9 cellular contexts compared by ENCODE assay signal in genomic region chr17:4594406-4595349, GRCh38. TPM values are rescaled to one million over a fixed set of nuclear protein-coding genes. Genes with fewer than 3 reads are reported as not detected.
DNase-seq lines count a peak whose midpoint lies in the region; ATAC-seq and TF ChIP-seq lines count a peak whose summit lies in the region.
"Had no signal": no experiment of that assay in that cellular context is flagged by ENCODE, and none has a peak within 500 bp of the region (broad histone marks: within the 10 kb centered on the region; RNA-seq: fewer than 3 reads in every experiment).

No MANE protein-coding gene starts in this region.

- TF ChIP-seq EP300 in tibial nerve (IDR thresholded peaks at IDR 0.05): no peak

- H3K27me3 Mint-ChIP-seq in activated T-cell treated with anti-CD3 and anti-CD28 coated beads, Interleukin-2, amount 50 U/mL, for 4 hours (ENCODE audit: low read depth): peaks cover 6% of the 10 kb centered on the region

- DNase-seq in SIG-M5 treated with dmso at 0.1 percent for 504 hours (lab: John Stamatoyannopoulos, UW; ENCODE audit: unreplicated experiment) (peak; percentile 10), SIG-M5 (lab: John Stamatoyannopoulos, UW) (no peak), tibial nerve (ENCODE audit: low spot score in 2 of 2) (no peak), SKM-1 (lab: John Stamatoyannopoulos, UW; ENCODE audit: unreplicated experiment) (no peak), A673 (ENCODE audit: low spot score) (no peak)
- peak; percentile 19 for DNase-seq in activated T-cell treated with anti-CD3 and anti-CD28 coated beads, Interleukin-2, amount 50 U/mL, for 4 hours

- POLR2A ChIA-PET in A673 (lab: Charles Lee; ENCODE audit: low non-redundant PET): no interaction called here

- H3K4me3 ChIP-seq in liver (ENCODE audit: low read depth in 1 of 3, low read length in 3 of 3): no peak overlapping the region
- H3K4me3 ChIP-seq in tibial nerve: no peak overlapping the region
- no peak overlapping the region for H3K4me3 ChIP-seq in A673 (ENCODE audit: low read depth, low read length, poor library complexity, severe bottlenecking)

- no TSS peak for BruUV-seq in A673 (replicated peaks; lab: Mats Ljungman, UMichigan)

- H3K27ac ChIP-seq in liver (ENCODE audit: low read depth in 1 of 2, low read length in 2 of 2) (no peak overlapping the region), tibial nerve (no peak overlapping the region), A673 (ENCODE audit: low read depth, low read length, poor library complexity, severe bottlenecking) (no peak overlapping the region)

- CTCF ChIA-PET in A673 (lab: Charles Lee): no interaction called here

- H3K4me1 Mint-ChIP-seq in activated T-cell treated with anti-CD3 and anti-CD28 coated beads, Interleukin-2, amount 50 U/mL, for 4 hours (ENCODE audit: low read depth): peaks cover 3% of the 10 kb centered on the region

- peak; percentile 32 for TF ChIP-seq CTCF in liver (IDR thresholded peaks at IDR 0.05; ENCODE audit: low read depth, low read length, missing input control)
- TF ChIP-seq CTCF in tibial nerve (IDR thresholded peaks at IDR 0.05): peak in 4 of 5 experiments; percentile 23 to 54 (median 40)
- TF ChIP-seq CTCF in A673 (conservative IDR thresholded peaks at IDR 0.05; ENCODE audit: low read depth, low read length): no peak

- WGBS in liver: 53% methylated on average over 33 of the region's 33 CpGs
- 37 to 46% methylated on average over 19 to 31 of the region's 33 CpGs for WGBS in tibial nerve, 2 donors

- H3K9ac ChIP-seq in liver (ENCODE audit: low read depth in 1 of 2, low read length in 2 of 2): no peak overlapping the region

- no peaks in the 10 kb centered on the region for H3K36me3 Mint-ChIP-seq in activated T-cell treated with anti-CD3 and anti-CD28 coated beads, Interleukin-2, amount 50 U/mL, for 4 hours (ENCODE audit: insufficient read depth)
- H3K36me3 Mint-ChIP-seq: CD8-positive, alpha-beta memory T cell had no signal

- peak in 1 of 2 donors; percentile 68 for TF ChIP-seq RAD21 in liver (IDR thresholded peaks at IDR 0.05)

- H3K9me3 ChIP-seq in liver (ENCODE audit: control insufficient read depth in 4 of 4, low read length in 3 of 4) (no peaks in the 10 kb centered on the region), tibial nerve (no peaks in the 10 kb centered on the region), A673 (ENCODE audit: low read depth, low read length, poor library complexity, severe bottlenecking) (no peaks in the 10 kb centered on the region)

- no peak overlapping the region for H3K4me3 Mint-ChIP-seq in activated T-cell treated with anti-CD3 and anti-CD28 coated beads, Interleukin-2, amount 50 U/mL, for 4 hours
- H3K4me3 Mint-ChIP-seq: CD8-positive, alpha-beta memory T cell had no signal

- H3K4me1 ChIP-seq in liver (ENCODE audit: control insufficient read depth in 4 of 4, insufficient read depth in 4 of 4, low read length in 3 of 4): no peaks in the 10 kb centered on the region
- H3K4me1 ChIP-seq in tibial nerve: peaks cover 0 to 15% (median 2%) of the 10 kb centered on the region in 4 donors
- no peaks in the 10 kb centered on the region for H3K4me1 ChIP-seq in A673 (ENCODE audit: insufficient read depth, low read length, poor library complexity, severe bottlenecking)

- no peaks in the 10 kb centered on the region for H3K9me3 Mint-ChIP-seq in activated T-cell treated with anti-CD3 and anti-CD28 coated beads, Interleukin-2, amount 50 U/mL, for 4 hours
- H3K9me3 Mint-ChIP-seq: CD8-positive, alpha-beta memory T cell had no signal

- TF ChIP-seq POLR2A in tibial nerve (IDR thresholded peaks at IDR 0.05): no peak

- intact Hi-C loops in A673 (cut with micrococcal nuclease; ENCODE audit: unreplicated experiment): no loop called here

- ATAC-seq in activated T-cell treated with anti-CD3 and anti-CD28 coated beads, Interleukin-2, amount 50 U/mL, for 4 hours: peak; percentile 74 to 86
- no peak for ATAC-seq in GM21619 (IDR thresholded peaks at IDR 0.05; ENCODE audit: unreplicated experiment)

- H3K27me3 ChIP-seq in liver (ENCODE audit: control insufficient read depth in 4 of 4, insufficient read depth in 4 of 4, low read length in 3 of 4) (no peaks in the 10 kb centered on the region), tibial nerve (peaks cover 0 to 10% of the 10 kb centered on the region in 2 donors), A673 (replicated peaks; ENCODE audit: insufficient read depth, low read depth, low read length, poor library complexity) (no peaks in the 10 kb centered on the region)

- H3K36me3 ChIP-seq in liver (ENCODE audit: control insufficient read depth in 4 of 4, insufficient read depth in 3 of 4, low read depth in 1 of 4, low read length in 3 of 4) (no peaks in the 10 kb centered on the region), tibial nerve (no peaks in the 10 kb centered on the region), A673 (ENCODE audit: insufficient read depth, low read length, poor library complexity, severe bottlenecking) (no peaks in the 10 kb centered on the region)

TF ChIP-seq in liver, 16 proteins besides CTCF, POLR2A, EP300 and RAD21:
- TF ChIP-seq TAF1 (conservative IDR thresholded peaks at IDR 0.05): no peak
- TF ChIP-seq REST (IDR thresholded peaks at IDR 0.05): no peak
- TF ChIP-seq YY1 (IDR thresholded peaks at IDR 0.05): no peak
- no peak for TF ChIP-seq GABPA (IDR thresholded peaks at IDR 0.05 in 1 of 2, conservative IDR thresholded peaks at IDR 0.05 in 1 of 2)
- no peak for TF ChIP-seq MAX (IDR thresholded peaks at IDR 0.05)
- TF ChIP-seq HNF4G (IDR thresholded peaks at IDR 0.05): no peak
- no peak for TF ChIP-seq ATF3 (IDR thresholded peaks at IDR 0.05)
- TF ChIP-seq HNF4A (conservative IDR thresholded peaks at IDR 0.05): no peak

RNA-seq across cellular contexts. Expression of gene SMTNL2, which starts 10.3 kb away (rescaled TPM):
- not detected for total RNA-seq in activated T-cell treated with anti-CD3 and anti-CD28 coated beads, Interleukin-2, amount 50 U/mL, for 4 hours
- total RNA-seq in liver (not detected), tibial nerve (1 to 10 TPM; 1.5 to 8.2 (median 4.4) TPM), A673 (2021) (not detected in 2 replicates)
- under 1 TPM; 0.13 to 0.29 TPM for polyA plus RNA-seq in liver
- total RNA-seq: CD8-positive, alpha-beta memory T cell had no signal
- polyA plus RNA-seq: CD8-positive, alpha-beta memory T cell had no signal

RNA-seq across cellular contexts. Expression of gene GGT6, which starts 34.3 kb away (rescaled TPM):
- total RNA-seq in activated T-cell treated with anti-CD3 and anti-CD28 coated beads, Interleukin-2, amount 50 U/mL, for 4 hours: not detected
- total RNA-seq in liver (1 to 10 TPM in 1 of 2 donors, under 1 TPM in 1; 0.19 to 1.1 TPM), tibial nerve (not detected), A673 (2021) (not detected in 2 replicates)
- polyA plus RNA-seq in liver: under 1 TPM; 0.43 to 0.64 TPM
- total RNA-seq: CD8-positive, alpha-beta memory T cell had no signal
- polyA plus RNA-seq: CD8-positive, alpha-beta memory T cell had no signal

RNA-seq across cellular contexts. Expression of gene MYBBP1A, which starts 39.5 kb away (rescaled TPM):
- 100 to 1,000 TPM; 261 to 278 (median 263) TPM for total RNA-seq in activated T-cell treated with anti-CD3 and anti-CD28 coated beads, Interleukin-2, amount 50 U/mL, for 4 hours
- total RNA-seq in liver (10 to 100 TPM; 20.5 to 23.3 TPM), tibial nerve (100 to 1,000 TPM in 1 of 4 donors, 10 to 100 TPM in 3; 53.8 to 119 (median 54.4) TPM), A673 (2021) (163 and 177 TPM in 2 replicates)
- 10 to 100 TPM; 12.2 to 19.6 TPM for polyA plus RNA-seq in liver

RNA-seq across cellular contexts. Expression of gene ALOX15, which starts 46.8 kb away (rescaled TPM):
- not detected for total RNA-seq in activated T-cell treated with anti-CD3 and anti-CD28 coated beads, Interleukin-2, amount 50 U/mL, for 4 hours
- total RNA-seq in liver: 1 to 10 TPM in 1 of 2 donors, not detected in 1; 1.7 TPM
- polyA plus RNA-seq in liver: under 1 TPM in 1 of 2 donors, not detected in 1; 0.03 TPM
- not detected for total RNA-seq in tibial nerve
- 0.13 TPM in 1 of 2 replicates, not detected in the other for total RNA-seq in A673 (2021)
- total RNA-seq: CD8-positive, alpha-beta memory T cell had no signal
- polyA plus RNA-seq: CD8-positive, alpha-beta memory T cell had no signal

Comparison
In these comparisons a context has a peak if more than half of its experiments do, and no peak if none do; other contexts are left out.
1. DNase-seq: peak in SIG-M5 treated with dmso at 0.1 percent for 504 hours (single experiment) and activated T-cell treated with anti-CD3 and anti-CD28 coated beads, Interleukin-2, amount 50 U/mL, for 4 hours (single experiment); none in SIG-M5 (single experiment), tibial nerve (0 of 2), SKM-1 (single experiment) and A673 (single experiment).